In genomic region chr9:63337899-63338604, GRCh38 we compare ENCODE assay signal across 8 cellular contexts.
DNase-seq lines count a peak whose midpoint lies in the region; ATAC-seq and TF ChIP-seq lines count a peak whose summit lies in the region.
"Not testable (repeated sequence)": the region's sequence is repeated elsewhere in the genome, so short reads cannot be mapped to it uniquely, and the experiment has no call there.

No MANE protein-coding gene starts in this region.

- peak overlapping the region; percentile 84 for H3K27ac Mint-ChIP-seq in activated naive CD8-positive, alpha-beta T cell treated with anti-CD3 and anti-CD28 coated beads for 36 hours
- H3K27ac Mint-ChIP-seq in naive B cell: peak overlapping the region in 1 of 6 donors; percentile 34

- not testable (repeated sequence) for TF ChIP-seq POLR2A in heart left ventricle (IDR thresholded peaks at IDR 0.05)

- not testable (repeated sequence) for H2AFZ ChIP-seq in ACC112 (ENCODE audit: low read length, unreplicated experiment); SK-N-SH (ENCODE audit: low read depth)

- H3K27ac ChIP-seq in ACC112 (ENCODE audit: low read depth, low read length) (peak overlapping the region; percentile 85), SK-N-SH (ENCODE audit: low read depth in 2 of 2, low read length in 1 of 2) (peak overlapping the region; percentile 4 to 91; a peak in 2 of 4 replicates), heart left ventricle (peak overlapping the region; percentile 66 to 98 (median 81))

- not testable (repeated sequence) for H3K4me3 ChIP-seq in ACC112 (ENCODE audit: low read depth, low read length)
- H3K4me3 ChIP-seq in SK-N-SH (ENCODE audit: low read depth in 2 of 2, low read length in 1 of 2): 0 out of 4 replicates have a peak overlapping the region, but pooled peaks of 1 of the 2 experiments have one; percentile 25
- peak overlapping the region in 1 of 12 donors; percentile 2 for H3K4me3 ChIP-seq in heart left ventricle

- H4K20me1 ChIP-seq in SK-N-SH (ENCODE audit: insufficient read depth): not testable (repeated sequence)

- H3K27me3 Mint-ChIP-seq in activated naive CD8-positive, alpha-beta T cell treated with anti-CD3 and anti-CD28 coated beads for 36 hours; naive B cell: not testable (repeated sequence)

- H3K9me2 ChIP-seq in SK-N-SH: not testable (repeated sequence)

- H3K4me1 ChIP-seq in ACC112 (ENCODE audit: control insufficient read depth, insufficient read depth, low read length, unreplicated experiment); SK-N-SH (ENCODE audit: control insufficient read depth in 1 of 2, insufficient read depth in 2 of 2, low read depth in 1 of 2, low read length in 1 of 2); heart left ventricle: not testable (repeated sequence)

- H3K79me2 ChIP-seq in ACC112 (ENCODE audit: control insufficient read depth, insufficient read depth, low read length, unreplicated experiment); SK-N-SH (ENCODE audit: insufficient read depth): not testable (repeated sequence)

- not testable (repeated sequence) for H3K4me1 Mint-ChIP-seq in activated naive CD8-positive, alpha-beta T cell treated with anti-CD3 and anti-CD28 coated beads for 36 hours
- peaks cover 3 to 12% (median 7%) of the 10 kb centered on the region in 3 donors for H3K4me1 Mint-ChIP-seq in naive B cell

- H3K9me3 ChIP-seq in SK-N-SH, heart left ventricle: not testable (repeated sequence)

- not testable (repeated sequence) for TF ChIP-seq CTCF in SK-N-SH (IDR thresholded peaks at IDR 0.05); heart left ventricle (IDR thresholded peaks at IDR 0.05)

- H3K9ac ChIP-seq in SK-N-SH: peak overlapping the region; percentile 57

- not testable (repeated sequence) for ATAC-seq in heart left ventricle; naive B cell (ENCODE audit: low read depth in 2 of 2)

- TF ChIP-seq RAD21 in SK-N-SH (IDR thresholded peaks at IDR 0.05; ENCODE audit: low read length): not testable (repeated sequence)

- DNase-seq in HT-29 (ENCODE audit: low spot score) (peak; percentile 46), dermis blood vessel endothelial cell (peak; percentile 69), heart left ventricle (peak in 1 of 5 donors; percentile 30), naive B cell (peak; percentile 18)
- DNase-seq in SK-N-SH; activated naive CD8-positive, alpha-beta T cell treated with anti-CD3 and anti-CD28 coated beads for 36 hours: not testable (repeated sequence)
- peak; percentile 41 for DNase-seq in stimulated activated CD4-positive, alpha-beta T cell treated with anti-CD3 and anti-CD28 coated beads, Interleukin-1b, Interleukin-23, amount 100 ng/mL, for 48 hours

- H3K36me3 ChIP-seq in ACC112 (ENCODE audit: insufficient read depth, low read length); SK-N-SH (replicated peaks in 1 of 2; ENCODE audit: control insufficient read depth in 1 of 2, insufficient read depth in 2 of 2, low read length in 1 of 2); heart left ventricle: not testable (repeated sequence)

- TF ChIP-seq EP300 in SK-N-SH (IDR thresholded peaks at IDR 0.05; ENCODE audit: borderline replicate concordance in 1 of 2, low read depth in 1 of 2, low read length in 1 of 2): peak in 1 of 2 experiments; percentile 76; a peak in 2 of 4 replicates

- H3K9me3 Mint-ChIP-seq in activated naive CD8-positive, alpha-beta T cell treated with anti-CD3 and anti-CD28 coated beads for 36 hours; naive B cell: not testable (repeated sequence)

- not testable (repeated sequence) for H3F3A ChIP-seq in SK-N-SH (replicated peaks; ENCODE audit: insufficient read depth)

- 8% methylated on average over 6 of the region's 6 CpGs for WGBS in SK-N-SH (ENCODE audit: low lambda C conversion rate)
- 36 to 46% (median 41%) methylated on average over 5 to 6 of the region's 6 CpGs for WGBS in heart left ventricle, 4 donors

- H3K4me3 Mint-ChIP-seq in activated naive CD8-positive, alpha-beta T cell treated with anti-CD3 and anti-CD28 coated beads for 36 hours: peak overlapping the region; percentile 32
- H3K4me3 Mint-ChIP-seq in naive B cell: peak overlapping the region in 1 of 8 donors; percentile 42

- POLR2A ChIA-PET in SK-N-SH (lab: Yijun Ruan, JAX): not testable (repeated sequence)

- H3K4me2 ChIP-seq in SK-N-SH: peak overlapping the region; percentile 51; the same call in 1 of the 2 replicates

- intact Hi-C loops in heart left ventricle (cut with DNase I): not testable (repeated sequence)

- not testable (repeated sequence) for H3K27me3 ChIP-seq in ACC112 (ENCODE audit: insufficient read depth, low read length); SK-N-SH (ENCODE audit: insufficient read depth); heart left ventricle

- H3K36me3 Mint-ChIP-seq in activated naive CD8-positive, alpha-beta T cell treated with anti-CD3 and anti-CD28 coated beads for 36 hours; naive B cell: not testable (repeated sequence)

- CTCF ChIA-PET in SK-N-SH (lab: Yijun Ruan, JAX): not testable (repeated sequence)

TF ChIP-seq in SK-N-SH, 30 proteins besides CTCF, POLR2A, EP300 and RAD21:
- TF ChIP-seq PBX3 (IDR thresholded peaks at IDR 0.05) (peak; percentile 51), JUND (IDR thresholded peaks at IDR 0.05) (peak; percentile 72), MEF2A (IDR thresholded peaks at IDR 0.05; ENCODE audit: borderline replicate concordance, low read depth) (peak; percentile 80; the same call in 1 of the 2 replicates), RXRA (IDR thresholded peaks at IDR 0.05; ENCODE audit: borderline replicate concordance, low read depth) (peak; percentile 91), MAX (IDR thresholded peaks at IDR 0.05; ENCODE audit: low read depth) (0 out of 2 replicates have a peak, but pooled peaks have one; percentile 43), ZBTB33 (IDR thresholded peaks at IDR 0.05; ENCODE audit: borderline replicate concordance, low read depth) (0 out of 2 replicates have a peak, but pooled peaks have one; percentile 30), FOSL2 (IDR thresholded peaks at IDR 0.05; ENCODE audit: borderline replicate concordance, low read depth) (peak; percentile 63; the same call in 1 of the 2 replicates), TCF12 (IDR thresholded peaks at IDR 0.05) (peak; percentile 75), NFIC (IDR thresholded peaks at IDR 0.05; ENCODE audit: borderline replicate concordance) (peak; percentile 32)
